In the genomic region with DNA sequence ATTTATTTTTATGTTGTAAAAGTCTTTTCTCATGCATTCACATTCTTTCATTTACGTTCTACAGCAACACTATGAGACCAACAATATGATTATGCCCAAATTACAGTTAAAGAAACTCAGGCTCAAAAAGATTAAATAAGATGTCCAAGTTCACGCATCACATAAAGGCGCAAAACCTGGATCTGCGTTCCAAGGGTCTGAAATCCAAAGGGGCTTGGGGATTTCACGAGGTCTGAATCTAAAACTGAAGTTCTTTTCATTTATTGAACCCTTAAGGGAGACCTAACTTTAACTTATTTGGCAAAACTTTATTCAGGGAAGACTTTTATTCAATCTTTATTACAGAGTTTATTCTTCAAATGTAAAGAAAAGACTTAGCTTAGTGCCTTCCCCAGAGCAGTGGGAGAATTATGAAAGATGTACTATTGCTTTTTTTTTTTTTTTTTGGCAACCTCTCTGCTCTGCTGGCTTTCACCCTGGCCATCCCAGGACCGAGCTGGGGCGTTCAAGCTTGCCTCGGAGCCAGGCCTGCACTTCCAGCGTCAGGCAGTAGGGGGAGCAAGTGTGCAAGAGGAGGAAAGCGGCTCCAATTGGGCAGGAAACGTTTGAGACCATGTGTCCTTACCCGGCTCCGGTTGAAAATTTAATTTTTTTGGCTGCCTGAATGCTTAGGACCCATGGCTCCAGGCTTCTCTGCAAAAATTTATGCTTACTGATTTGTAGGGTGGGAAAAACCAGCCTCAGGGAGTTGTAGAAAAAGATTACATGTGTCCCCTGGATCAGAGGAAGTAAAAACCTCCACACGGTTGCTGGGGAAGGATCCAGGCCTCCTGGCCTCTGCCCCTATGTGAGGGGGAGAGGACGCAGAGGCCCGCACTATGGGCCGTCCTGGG, we compare ENCODE assay signal across 8 cellular contexts.
DNase-seq lines count a peak whose midpoint lies in the region; ATAC-seq lines count a peak whose summit lies in the region.

No MANE protein-coding gene starts in this region.

- DNase-seq in GM03348 (ENCODE audit: low spot score) (peak; percentile 95), NCI-H1436 treated with DMSO at 0.1 percent for 48 hours (lab: John Stamatoyannopoulos, UW) (peak; percentile 36), T-helper 1 cell (peak; percentile 67 to 92 (median 82)), amniotic epithelial cell (ENCODE audit: low read depth) (peak; percentile 79), left cardiac atrium (peak; percentile 91), pulmonary artery endothelial cell (ENCODE audit: low read depth, low spot score) (peak; percentile 43)

- 16% methylated on average over 17 of the region's 17 CpGs for WGBS in urinary bladder

- intact Hi-C loops in left cardiac atrium (cut with DNase I) = loop anchor here (2.0 to 10.0 kb wide), 6 partner anchors 137 to 358 kb away; a partner anchor contains a TSS

- H3K4me3 ChIP-seq in urinary bladder (ENCODE audit: low read depth, low read length) = no peak overlapping the region

- H3K27ac ChIP-seq in urinary bladder (ENCODE audit: low read depth) = peak overlapping the region; percentile 78

- H3K36me3 ChIP-seq in urinary bladder (ENCODE audit: insufficient read depth) = no peaks in the 10 kb centered on the region

- no peaks in the 10 kb centered on the region for H3K4me1 ChIP-seq in urinary bladder (ENCODE audit: insufficient read depth)

- peak; percentile 52 for ATAC-seq in HG02642 (IDR thresholded peaks at IDR 0.05; ENCODE audit: poor library complexity, unreplicated experiment)
- ATAC-seq in left cardiac atrium = peak; percentile 82 to 86

Comparison
In these comparisons a context has a peak if more than half of its experiments do, and no peak if none do; other contexts are left out.
1. DNase-seq: peak in every context shown above with its lines; median percentile 95 in GM03348; 91 in left cardiac atrium; 82 in T-helper 1 cell; 79 in amniotic epithelial cell; 43 in pulmonary artery endothelial cell; 36 in NCI-H1436 treated with DMSO at 0.1 percent for 48 hours.